In genomic region chr3:196440696-196441095, GRCh38 we compare ENCODE assay signal across 19 cellular contexts. TPM values are rescaled to one million over a fixed set of nuclear protein-coding genes. Genes with fewer than 3 reads are reported as not detected.
DNase-seq lines count a peak whose midpoint lies in the region; ATAC-seq and TF ChIP-seq lines count a peak whose summit lies in the region.
"Had no signal": no experiment of that assay in that cellular context is flagged by ENCODE, and none has a peak within 500 bp of the region (broad histone marks: within the 10 kb centered on the region; RNA-seq: fewer than 3 reads in every experiment).

No MANE protein-coding gene starts in this region.

- H3K4me3 Mint-ChIP-seq in natural killer cell: no peak overlapping the region
- H3K4me3 Mint-ChIP-seq: activated naive CD4-positive, alpha-beta T cell treated with anti-CD3 and anti-CD28 coated beads, Interleukin-2, amount 10 ng/mL, durations not matched to agents 7 days and 5 days; CD4-positive, alpha-beta T cell had no signal

- no peaks in the 10 kb centered on the region for H3K9me2 ChIP-seq in MM.1S (replicated peaks; ENCODE audit: insufficient read depth, low read length)

- H3K36me3 Mint-ChIP-seq in natural killer cell: no peaks in the 10 kb centered on the region
- H3K36me3 Mint-ChIP-seq: activated naive CD4-positive, alpha-beta T cell treated with anti-CD3 and anti-CD28 coated beads, Interleukin-2, amount 10 ng/mL, durations not matched to agents 7 days and 5 days had no signal

- H2AFZ ChIP-seq in MM.1S (ENCODE audit: low read length): no peak overlapping the region

- H3K4me3 ChIP-seq in Panc1 (ENCODE audit: low read depth in 2 of 2, low read length in 2 of 2) (no peak overlapping the region), MM.1S (ENCODE audit: low read length) (no peak overlapping the region)
- H3K4me3 ChIP-seq: heart left ventricle, SJSA1, transverse colon had no signal

- DNase-seq in Right ventricle myocardium inferior (ENCODE audit: missing footprints) (no peak), left cardiac atrium (no peak), Panc1 (ENCODE audit: low read depth, low spot score) (no peak), natural killer cell (no peak), GOT3 (lab: John Stamatoyannopoulos, UW) (no peak), MM.1S (no peak)
- DNase-seq in stimulated activated CD4-positive, alpha-beta T cell treated with anti-CD3 and anti-CD28 coated beads, Interleukin-2, amount 100 ng/mL, for 24 hours: no peak
- DNase-seq: activated CD4-positive, alpha-beta T cell treated with anti-CD3 and anti-CD28 coated beads, Interleukin-2, amount 50 U/mL, for 1 hour; activated naive CD4-positive, alpha-beta T cell treated with anti-CD3 and anti-CD28 coated beads, Interleukin-2, amount 10 ng/mL, durations not matched to agents 7 days and 5 days; activated T-cell treated with anti-CD3 and anti-CD28 coated beads for 4 hours; CD4-positive, alpha-beta T cell; DND-41; midbrain; transverse colon had no signal

- no peak overlapping the region for H3K27ac Mint-ChIP-seq in natural killer cell
- H3K27ac Mint-ChIP-seq: activated naive CD4-positive, alpha-beta T cell treated with anti-CD3 and anti-CD28 coated beads, Interleukin-2, amount 10 ng/mL, durations not matched to agents 7 days and 5 days; CD4-positive, alpha-beta T cell had no signal

- CTCF ChIA-PET in Panc1 (lab: Charles Lee): interaction anchor here (0.6 kb wide), 1 partner anchor 31 kb away, joined by 10 read pairs; no protein-coding TSS in a partner anchor

- H3K4me2 ChIP-seq in MM.1S (ENCODE audit: low read depth, low read length): no peak overlapping the region

- no peaks in the 10 kb centered on the region for H3F3A ChIP-seq in MM.1S (ENCODE audit: insufficient read depth, low read length)

- H3K4me1 ChIP-seq in Panc1 (ENCODE audit: control insufficient read depth, insufficient read depth, low read length) (no peaks in the 10 kb centered on the region), MM.1S (ENCODE audit: low read length) (no peaks in the 10 kb centered on the region)
- H3K4me1 ChIP-seq: transverse colon had no signal

- TF ChIP-seq CTCF in Panc1 (IDR thresholded peaks at IDR 0.05) (no peak), natural killer cell (IDR thresholded peaks at IDR 0.05) (no peak), MM.1S (IDR thresholded peaks at IDR 0.05; ENCODE audit: low read length) (no peak)

- POLR2A ChIA-PET in Panc1 (lab: Charles Lee): no interaction called here

- H3K79me2 ChIP-seq in MM.1S (ENCODE audit: low read length): no peaks in the 10 kb centered on the region

- intact Hi-C loops in Right ventricle myocardium inferior (cut with DNase I): no loop called here
- intact Hi-C loops in left cardiac atrium (cut with DNase I): no loop called here
- intact Hi-C loops in Panc1 (cut with micrococcal nuclease; ENCODE audit: unreplicated experiment): no loop called here
- intact Hi-C loops in natural killer cell (cut with micrococcal nuclease): no loop called here

- peaks cover 0 to 6% of the 10 kb centered on the region in 2 donors for H3K4me1 Mint-ChIP-seq in natural killer cell

- H3K36me3 ChIP-seq in Panc1 (ENCODE audit: control insufficient read depth, insufficient read depth, low read length): no peaks in the 10 kb centered on the region
- no peaks in the 10 kb centered on the region for H3K36me3 ChIP-seq in MM.1S (replicated peaks; ENCODE audit: insufficient read depth, low read length)
- H3K36me3 ChIP-seq: heart left ventricle, neutrophil, SJSA1, transverse colon had no signal

- H3K9me3 ChIP-seq in Panc1 (ENCODE audit: control insufficient read depth, insufficient read depth, low read depth, low read length): no peaks in the 10 kb centered on the region
- no peaks in the 10 kb centered on the region for H3K9me3 ChIP-seq in MM.1S (replicated peaks; ENCODE audit: insufficient read depth, low read length)
- H3K9me3 ChIP-seq: heart left ventricle, neutrophil, SJSA1, transverse colon had no signal

- ATAC-seq in Right ventricle myocardium inferior: peak; percentile 28
- ATAC-seq in left cardiac atrium: no peak
- ATAC-seq in HG02759 (IDR thresholded peaks at IDR 0.05; ENCODE audit: unreplicated experiment): peak; percentile 25
- ATAC-seq in Panc1: 0 out of 2 replicates have a peak, but pooled peaks have one; percentile 61
- ATAC-seq in natural killer cell: no peak

- H3K27me3 Mint-ChIP-seq in natural killer cell (ENCODE audit: low read depth in 2 of 2): no peaks in the 10 kb centered on the region
- H3K27me3 Mint-ChIP-seq: CD4-positive, alpha-beta T cell had no signal

- H3K27me3 ChIP-seq in Panc1 (ENCODE audit: control insufficient read depth, insufficient read depth, low read length): no peaks in the 10 kb centered on the region
- no peaks in the 10 kb centered on the region for H3K27me3 ChIP-seq in MM.1S (replicated peaks; ENCODE audit: insufficient read depth, low read length)
- H3K27me3 ChIP-seq: heart left ventricle, neutrophil, SJSA1, transverse colon had no signal

- in situ Hi-C loops in Panc1 (cut with HindIII; ENCODE audit: low pct_unique_long_range_greater_than_20kb, low sequenced_read_pairs): no loop called here

- no TSS peak for BruUV-seq in Panc1 (replicated peaks; lab: Mats Ljungman, UMichigan)

- no peaks in the 10 kb centered on the region for H4K20me1 ChIP-seq in MM.1S (ENCODE audit: insufficient read depth, low read length)

- H3K27ac ChIP-seq in Panc1 (ENCODE audit: low read length) (no peak overlapping the region), MM.1S (ENCODE audit: low read length) (no peak overlapping the region)
- H3K27ac ChIP-seq: epithelial cell of prostate, heart left ventricle, neutrophil, SJSA1, transverse colon had no signal

- no peaks in the 10 kb centered on the region for H3K9me3 Mint-ChIP-seq in natural killer cell
- H3K9me3 Mint-ChIP-seq: activated naive CD4-positive, alpha-beta T cell treated with anti-CD3 and anti-CD28 coated beads, Interleukin-2, amount 10 ng/mL, durations not matched to agents 7 days and 5 days; CD4-positive, alpha-beta T cell had no signal

- no peak overlapping the region for H3K9ac ChIP-seq in MM.1S (ENCODE audit: low read length)

RNA-seq across cellular contexts. Expression of gene UBXN7, which starts 8.5 kb away (rescaled TPM):
- total RNA-seq in Right ventricle myocardium inferior (31.1 TPM), left cardiac atrium (10 to 100 TPM; 29.5 to 37.4 TPM), Panc1 (2021; ENCODE audit: unreplicated experiment) (61.7 TPM), natural killer cell (10 to 100 TPM; 82.0 to 97.2 (median 82.4) TPM)
- 10.5 TPM for polyA plus RNA-seq in Panc1 (2012; ENCODE audit: insufficient read length)

Comparison
In these comparisons a context has a peak if more than half of its experiments do, and no peak if none do; other contexts are left out.
1. ATAC-seq: peak in Right ventricle myocardium inferior (single experiment), HG02759 (single experiment) and Panc1 (single experiment); none in left cardiac atrium (0 of 2) and natural killer cell (0 of 3).